In genomic region chr9:94865599-94866456, GRCh38 we compare ENCODE assay signal across 8 cellular contexts.
DNase-seq lines count a peak whose midpoint lies in the region; ATAC-seq and TF ChIP-seq lines count a peak whose summit lies in the region.

No MANE protein-coding gene starts in this region.

- no peaks in the 10 kb centered on the region for H3K9me3 Mint-ChIP-seq in activated CD4-positive, alpha-beta T cell treated with anti-CD3 and anti-CD28 coated beads for 36 hours (ENCODE audit: low read depth)

- H3K4me1 ChIP-seq in RWPE2 (ENCODE audit: insufficient read depth, poor library complexity, severe bottlenecking), result peaks cover 58% of the 10 kb centered on the region
- no peaks in the 10 kb centered on the region for H3K4me1 ChIP-seq in prostate gland (replicated peaks)

- POLR2A ChIA-PET in activated CD4-positive, alpha-beta T cell treated with anti-CD3 and anti-CD28 coated beads for 36 hours (lab: Charles Lee), result no interaction called here

- no peak for TF ChIP-seq CTCF in RWPE2 (IDR thresholded peaks at IDR 0.05; ENCODE audit: poor library complexity, severe bottlenecking)
- TF ChIP-seq CTCF in prostate gland (IDR thresholded peaks at IDR 0.05), result no peak

- H3K4me1 Mint-ChIP-seq in activated CD4-positive, alpha-beta T cell treated with anti-CD3 and anti-CD28 coated beads for 36 hours, result peaks cover 42% of the 10 kb centered on the region

- no peak for TF ChIP-seq POLR2A in prostate gland (IDR thresholded peaks at IDR 0.05)

- no peak overlapping the region for H3K4me3 Mint-ChIP-seq in activated CD4-positive, alpha-beta T cell treated with anti-CD3 and anti-CD28 coated beads for 36 hours

- H3K9me3 ChIP-seq in RWPE2 (ENCODE audit: severe bottlenecking) (no peaks in the 10 kb centered on the region), prostate gland (no peaks in the 10 kb centered on the region)

- H3K36me3 ChIP-seq in RWPE2 (ENCODE audit: low read depth), result no peaks in the 10 kb centered on the region
- H3K36me3 ChIP-seq in prostate gland, result no peaks in the 10 kb centered on the region

- H3K27ac ChIP-seq in RWPE2 (ENCODE audit: poor library complexity, severe bottlenecking) (peak overlapping the region; percentile 97), prostate gland (peak overlapping the region; percentile 79 to 83)

- CTCF ChIA-PET in activated CD4-positive, alpha-beta T cell treated with anti-CD3 and anti-CD28 coated beads for 36 hours (lab: Charles Lee), result interaction anchor here (1.3 to 1.4 kb wide), 2 partner anchors 10 to 302 kb away, joined by 3 to 4 read pairs; no protein-coding TSS in a partner anchor

- 41% methylated on average over 9 of the region's 9 CpGs for WGBS in prostate gland

- H3K27me3 ChIP-seq in RWPE2 (ENCODE audit: insufficient read depth, poor library complexity, severe bottlenecking), result no peaks in the 10 kb centered on the region
- H3K27me3 ChIP-seq in prostate gland (replicated peaks; ENCODE audit: insufficient read depth), result no peaks in the 10 kb centered on the region

- H3K27me3 Mint-ChIP-seq in activated CD4-positive, alpha-beta T cell treated with anti-CD3 and anti-CD28 coated beads for 36 hours, result peaks cover 3% of the 10 kb centered on the region

- intact Hi-C loops in prostate gland (cut with DNase I), result loop anchor here (2.0 to 5.0 kb wide), 3 partner anchors 39 to 136 kb away; no protein-coding TSS in a partner anchor
- intact Hi-C loops in activated CD4-positive, alpha-beta T cell treated with anti-CD3 and anti-CD28 coated beads for 36 hours (cut with DNase I, micrococcal nuclease), result loop anchor here in 1 of 2 experiments (10.0 kb wide), 1 partner anchor 139 kb away; no protein-coding TSS in a partner anchor

- no peak for ATAC-seq in RWPE2 (ENCODE audit: low read depth)
- no peak for ATAC-seq in GM18517 (IDR thresholded peaks at IDR 0.05; ENCODE audit: unreplicated experiment)
- ATAC-seq in activated CD4-positive, alpha-beta T cell treated with anti-CD3 and anti-CD28 coated beads for 36 hours, result no peak

- DNase-seq in DMS 273 (lab: John Stamatoyannopoulos, UW; ENCODE audit: unreplicated experiment) (peak; percentile 69), RWPE2 (ENCODE audit: low spot score) (no peak), globus pallidus (ENCODE audit: low spot score) (peak; percentile 75), prostate gland (ENCODE audit: low spot score) (no peak), occipital lobe (lab: John Stamatoyannopoulos, UW) (no peak)
- DNase-seq in activated CD4-positive, alpha-beta T cell treated with anti-CD3 and anti-CD28 coated beads, Interleukin-2, amount 50 U/mL, for 4 hours, result no peak
- DNase-seq in activated CD4-positive, alpha-beta T cell treated with anti-CD3 and anti-CD28 coated beads for 36 hours, result no peak

- H3K4me3 ChIP-seq in RWPE2 (ENCODE audit: severe bottlenecking) (no peak overlapping the region), prostate gland (no peak overlapping the region)

- H3K27ac Mint-ChIP-seq in activated CD4-positive, alpha-beta T cell treated with anti-CD3 and anti-CD28 coated beads for 36 hours, result no peak overlapping the region

- H3K36me3 Mint-ChIP-seq in activated CD4-positive, alpha-beta T cell treated with anti-CD3 and anti-CD28 coated beads for 36 hours (ENCODE audit: low read depth), result peaks cover 3% of the 10 kb centered on the region

Comparison
In these comparisons a context has a peak if more than half of its experiments do, and no peak if none do; other contexts are left out.
1. DNase-seq: peak in DMS 273 (single experiment) and globus pallidus (single experiment); none in RWPE2 (single experiment), prostate gland (single experiment), activated CD4-positive, alpha-beta T cell treated with anti-CD3 and anti-CD28 coated beads, Interleukin-2, amount 50 U/mL, for 4 hours (0 of 2), occipital lobe (single experiment) and activated CD4-positive, alpha-beta T cell treated with anti-CD3 and anti-CD28 coated beads for 36 hours (single experiment).